1 cellular context compared by ENCODE assay signal in the genomic region with DNA sequence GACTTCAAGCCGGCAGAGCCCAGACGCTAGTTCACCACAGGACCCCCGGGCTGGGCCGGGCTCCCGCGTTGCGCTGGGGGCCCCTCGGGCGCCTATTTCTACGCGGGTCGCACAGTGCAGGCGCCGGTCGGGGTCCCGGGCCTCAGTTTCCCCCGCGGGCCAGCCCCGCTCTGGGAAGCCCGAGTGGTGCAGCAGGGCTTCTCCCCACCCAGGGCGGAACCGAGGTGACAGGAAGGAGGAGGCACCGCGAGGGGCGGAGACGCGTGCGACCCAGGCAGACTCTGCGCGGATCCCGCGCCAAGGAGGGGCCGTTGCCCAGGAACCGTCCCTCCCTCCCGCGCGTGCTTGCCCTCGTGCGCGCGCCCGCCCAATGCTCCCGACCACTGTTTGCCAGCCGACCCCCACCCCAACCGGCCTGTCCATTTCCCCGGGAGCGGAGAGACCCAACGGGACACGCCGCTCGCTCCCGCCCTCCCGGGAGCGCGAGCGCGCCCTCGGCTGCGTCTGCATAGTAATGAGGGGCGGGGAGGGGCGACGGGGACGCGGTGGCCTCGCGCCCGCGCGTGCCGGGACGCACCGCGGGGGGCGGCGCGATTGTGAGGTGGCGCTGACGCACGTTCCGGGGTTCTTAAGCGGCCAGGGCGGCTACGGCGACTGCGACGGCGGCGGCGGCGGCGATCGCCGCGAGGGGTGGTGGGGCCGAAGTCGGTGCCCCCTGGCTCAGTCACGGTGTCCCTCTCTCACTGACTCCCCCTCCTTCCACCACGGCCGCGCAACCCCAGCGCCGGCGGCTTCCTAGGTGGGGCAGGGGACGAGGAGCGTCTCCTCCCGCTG.
TF ChIP-seq lines count a peak whose summit lies in the region.

Gene CPEB2 (plus strand): TSS at position 657 of the 834 bp plus-strand sequence. CDS start 193 bp downstream, outside the sequence.

TF ChIP-seq in HepG2, 621 proteins besides CTCF, POLR2A, EP300 and RAD21 (continues in another document):
- TF ChIP-seq, protein P1, sequence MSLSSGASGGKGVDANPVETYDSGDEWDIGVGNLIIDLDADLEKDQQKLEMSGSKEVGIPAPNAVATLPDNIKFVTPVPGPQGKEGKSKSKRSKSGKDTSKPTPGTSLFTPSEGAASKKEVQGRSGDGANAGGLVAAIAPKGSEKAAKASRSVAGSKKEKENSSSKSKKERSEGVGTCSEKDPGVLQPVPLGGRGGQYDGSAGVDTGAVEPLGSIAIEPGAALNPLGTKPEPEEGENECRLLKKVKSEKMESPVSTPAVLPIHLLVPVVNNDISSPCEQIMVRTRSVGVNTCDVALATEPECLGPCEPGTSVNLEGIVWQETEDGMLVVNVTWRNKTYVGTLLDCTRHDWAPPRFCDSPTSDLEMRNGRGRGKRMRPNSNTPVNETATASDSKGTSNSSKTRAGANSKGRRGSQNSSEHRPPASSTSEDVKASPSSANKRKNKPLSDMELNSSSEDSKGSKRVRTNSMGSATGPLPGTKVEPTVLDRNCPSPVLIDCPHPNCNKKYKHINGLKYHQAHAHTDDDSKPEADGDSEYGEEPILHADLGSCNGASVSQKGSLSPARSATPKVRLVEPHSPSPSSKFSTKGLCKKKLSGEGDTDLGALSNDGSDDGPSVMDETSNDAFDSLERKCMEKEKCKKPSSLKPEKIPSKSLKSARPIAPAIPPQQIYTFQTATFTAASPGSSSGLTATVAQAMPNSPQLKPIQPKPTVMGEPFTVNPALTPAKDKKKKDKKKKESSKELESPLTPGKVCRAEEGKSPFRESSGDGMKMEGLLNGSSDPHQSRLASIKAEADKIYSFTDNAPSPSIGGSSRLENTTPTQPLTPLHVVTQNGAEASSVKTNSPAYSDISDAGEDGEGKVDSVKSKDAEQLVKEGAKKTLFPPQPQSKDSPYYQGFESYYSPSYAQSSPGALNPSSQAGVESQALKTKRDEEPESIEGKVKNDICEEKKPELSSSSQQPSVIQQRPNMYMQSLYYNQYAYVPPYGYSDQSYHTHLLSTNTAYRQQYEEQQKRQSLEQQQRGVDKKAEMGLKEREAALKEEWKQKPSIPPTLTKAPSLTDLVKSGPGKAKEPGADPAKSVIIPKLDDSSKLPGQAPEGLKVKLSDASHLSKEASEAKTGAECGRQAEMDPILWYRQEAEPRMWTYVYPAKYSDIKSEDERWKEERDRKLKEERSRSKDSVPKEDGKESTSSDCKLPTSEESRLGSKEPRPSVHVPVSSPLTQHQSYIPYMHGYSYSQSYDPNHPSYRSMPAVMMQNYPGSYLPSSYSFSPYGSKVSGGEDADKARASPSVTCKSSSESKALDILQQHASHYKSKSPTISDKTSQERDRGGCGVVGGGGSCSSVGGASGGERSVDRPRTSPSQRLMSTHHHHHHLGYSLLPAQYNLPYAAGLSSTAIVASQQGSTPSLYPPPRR (CRISPR knock-in tag; IDR thresholded peaks at IDR 0.05; ENCODE audit: borderline replicate concordance), result 0 out of 2 replicates have a peak, but pooled peaks have one; percentile 37
- TF ChIP-seq ZNF33B (CRISPR knock-in tag; IDR thresholded peaks at IDR 0.05) (no peak), ZMYM4 (CRISPR knock-in tag; IDR thresholded peaks at IDR 0.05) (peak; percentile 39; the same call in 1 of the 2 replicates), RARG (CRISPR knock-in tag; IDR thresholded peaks at IDR 0.05; ENCODE audit: low read depth) (no peak), CBX5 (CRISPR knock-in tag; IDR thresholded peaks at IDR 0.05; ENCODE audit: borderline replicate concordance) (no peak), RBAK (CRISPR knock-in tag; IDR thresholded peaks at IDR 0.05) (no peak), ZNF550 (CRISPR knock-in tag; IDR thresholded peaks at IDR 0.05; ENCODE audit: borderline replicate concordance) (no peak), RFXANK (CRISPR knock-in tag; IDR thresholded peaks at IDR 0.05) (no peak), BRCA1 (CRISPR knock-in tag; IDR thresholded peaks at IDR 0.05) (no peak), AHR (CRISPR knock-in tag; IDR thresholded peaks at IDR 0.05) (no peak), IRF9 (CRISPR knock-in tag; IDR thresholded peaks at IDR 0.05; ENCODE audit: borderline replicate concordance) (no peak), FOXK1 (CRISPR knock-in tag; IDR thresholded peaks at IDR 0.05; ENCODE audit: borderline replicate concordance, low read depth) (no peak), ZNF12 (CRISPR knock-in tag; IDR thresholded peaks at IDR 0.05) (no peak), E2F5 (CRISPR knock-in tag; conservative IDR thresholded peaks at IDR 0.05) (no peak), ZNF850 (CRISPR knock-in tag; conservative IDR thresholded peaks at IDR 0.05) (no peak), ZNF839 (CRISPR knock-in tag; IDR thresholded peaks at IDR 0.05; ENCODE audit: borderline replicate concordance) (no peak), CREM (IDR thresholded peaks at IDR 0.05) (no peak), CREM (CRISPR knock-in tag; IDR thresholded peaks at IDR 0.05) (no peak), ZNF7 (CRISPR knock-in tag; IDR thresholded peaks at IDR 0.05) (no peak), ZNF264 (CRISPR knock-in tag; IDR thresholded peaks at IDR 0.05) (0 out of 2 replicates have a peak, but pooled peaks have one; percentile 34), ZSCAN21 (CRISPR knock-in tag; IDR thresholded peaks at IDR 0.05; ENCODE audit: borderline replicate concordance) (peak; percentile 62; the same call in 1 of the 2 replicates), TAF1 (CRISPR knock-in tag; IDR thresholded peaks at IDR 0.05) (peak; percentile 84), PRDM15 (CRISPR knock-in tag; IDR thresholded peaks at IDR 0.05) (no peak), KLF12 (CRISPR knock-in tag; IDR thresholded peaks at IDR 0.05; ENCODE audit: borderline replicate concordance) (peak; percentile 69), REL (CRISPR knock-in tag; conservative IDR thresholded peaks at IDR 0.05) (no peak; the same call in 1 of the 2 replicates), FOXJ3 (CRISPR knock-in tag; IDR thresholded peaks at IDR 0.05; ENCODE audit: borderline replicate concordance) (no peak), ELF3 (CRISPR knock-in tag; IDR thresholded peaks at IDR 0.05) (peak; percentile 72; the same call in 1 of the 2 replicates), MYC (CRISPR knock-in tag; IDR thresholded peaks at IDR 0.05; ENCODE audit: borderline replicate concordance) (peak; percentile 73; the same call in 1 of the 2 replicates), HMG20B (CRISPR knock-in tag; conservative IDR thresholded peaks at IDR 0.05) (no peak), GATAD1 (CRISPR knock-in tag; IDR thresholded peaks at IDR 0.05) (peak; percentile 59; the same call in 1 of the 2 replicates), ZNF615 (CRISPR knock-in tag; IDR thresholded peaks at IDR 0.05; ENCODE audit: borderline replicate concordance) (no peak), MAF1 (CRISPR knock-in tag; IDR thresholded peaks at IDR 0.05; ENCODE audit: borderline replicate concordance) (no peak)
- TF ChIP-seq, protein P2, sequence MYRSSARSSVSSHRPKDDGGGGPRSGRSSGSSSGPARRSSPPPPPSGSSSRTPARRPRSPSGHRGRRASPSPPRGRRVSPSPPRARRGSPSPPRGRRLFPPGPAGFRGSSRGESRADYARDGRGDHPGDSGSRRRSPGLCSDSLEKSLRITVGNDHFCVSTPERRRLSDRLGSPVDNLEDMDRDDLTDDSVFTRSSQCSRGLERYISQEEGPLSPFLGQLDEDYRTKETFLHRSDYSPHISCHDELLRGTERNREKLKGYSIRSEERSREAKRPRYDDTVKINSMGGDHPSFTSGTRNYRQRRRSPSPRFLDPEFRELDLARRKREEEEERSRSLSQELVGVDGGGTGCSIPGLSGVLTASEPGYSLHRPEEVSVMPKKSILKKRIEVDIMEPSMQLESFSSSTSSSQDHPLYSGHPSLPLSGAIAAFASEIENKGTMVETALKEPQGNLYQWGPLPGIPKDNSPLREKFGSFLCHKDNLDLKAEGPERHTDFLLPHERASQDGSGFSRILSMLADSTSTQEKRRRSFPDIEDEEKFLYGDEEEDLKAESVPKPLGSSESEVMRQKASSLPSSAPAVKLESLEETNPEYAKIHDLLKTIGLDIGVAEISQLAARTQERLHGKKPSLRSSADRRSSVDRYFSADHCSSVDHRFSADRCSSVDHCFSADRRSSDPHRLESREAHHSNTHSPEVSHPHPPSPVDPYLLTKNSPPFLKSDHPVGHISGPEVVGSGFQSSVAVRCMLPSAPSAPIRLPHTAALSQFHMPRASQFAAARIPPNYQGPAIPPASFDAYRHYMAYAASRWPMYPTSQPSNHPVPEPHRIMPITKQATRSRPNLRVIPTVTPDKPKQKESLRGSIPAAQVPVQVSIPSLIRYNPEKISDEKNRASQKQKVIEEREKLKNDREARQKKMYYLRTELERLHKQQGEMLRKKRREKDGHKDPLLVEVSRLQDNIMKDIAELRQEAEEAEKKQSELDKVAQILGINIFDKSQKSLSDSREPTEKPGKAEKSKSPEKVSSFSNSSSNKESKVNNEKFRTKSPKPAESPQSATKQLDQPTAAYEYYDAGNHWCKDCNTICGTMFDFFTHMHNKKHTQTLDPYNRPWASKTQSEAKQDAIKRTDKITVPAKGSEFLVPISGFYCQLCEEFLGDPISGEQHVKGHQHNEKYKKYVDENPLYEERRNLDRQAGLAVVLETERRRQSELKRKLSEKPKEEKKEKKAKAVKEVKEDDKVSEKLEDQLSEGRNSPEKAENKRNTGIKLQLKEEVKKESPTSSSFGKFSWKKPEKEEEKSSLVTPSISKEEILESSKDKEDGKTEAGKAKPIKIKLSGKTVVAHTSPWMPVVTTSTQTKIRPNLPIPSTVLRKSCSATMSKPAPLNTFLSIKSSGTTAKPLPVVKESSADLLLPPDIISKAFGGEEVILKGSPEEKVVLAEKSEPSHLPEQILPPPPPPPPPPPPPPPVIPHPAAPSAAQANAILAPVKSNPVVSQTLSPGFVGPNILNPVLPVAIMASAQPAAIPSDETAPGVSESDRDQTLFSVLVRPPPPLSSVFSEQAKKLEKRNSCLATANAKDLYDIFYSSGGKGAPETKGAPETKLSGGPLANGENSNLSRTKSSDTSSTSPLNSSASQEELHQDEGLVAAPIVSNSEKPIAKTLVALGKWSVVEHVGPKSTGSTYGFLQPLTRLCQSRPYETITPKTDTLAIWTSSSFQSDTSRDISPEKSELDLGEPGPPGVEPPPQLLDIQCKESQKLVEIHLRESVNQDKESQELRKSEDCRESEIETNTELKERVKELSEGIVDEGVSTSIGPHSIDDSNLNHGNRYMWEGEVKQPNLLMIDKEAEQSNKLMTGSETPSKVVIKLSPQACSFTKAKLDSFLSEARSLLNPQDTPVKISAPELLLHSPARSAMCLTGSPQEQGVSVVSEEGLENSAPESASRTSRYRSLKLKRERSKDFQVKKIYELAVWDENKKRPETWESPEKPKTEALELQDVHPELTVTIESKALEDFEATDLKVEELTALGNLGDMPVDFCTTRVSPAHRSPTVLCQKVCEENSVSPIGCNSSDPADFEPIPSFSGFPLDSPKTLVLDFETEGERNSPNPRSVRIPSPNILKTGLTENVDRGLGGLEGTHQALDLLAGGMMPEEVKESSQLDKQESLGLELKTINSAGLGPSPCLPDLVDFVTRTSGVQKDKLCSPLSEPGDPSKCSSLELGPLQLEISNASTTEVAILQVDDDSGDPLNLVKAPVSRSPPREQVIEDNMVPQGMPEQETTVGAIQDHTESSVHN (CRISPR knock-in tag; IDR thresholded peaks at IDR 0.05), result no peak
